In genomic region chr5:116365006-116365496, GRCh38 we compare ENCODE assay signal across 11 cellular contexts.
DNase-seq lines count a peak whose midpoint lies in the region; ATAC-seq and TF ChIP-seq lines count a peak whose summit lies in the region.
"Had no signal": no experiment of that assay in that cellular context is flagged by ENCODE, and none has a peak within 500 bp of the region (broad histone marks: within the 10 kb centered on the region; RNA-seq: fewer than 3 reads in every experiment).

No MANE protein-coding gene starts in this region.

- peak; percentile 50 for ATAC-seq in GM18498 (IDR thresholded peaks at IDR 0.05; ENCODE audit: unreplicated experiment)
- peak; percentile 70 for ATAC-seq in GM19455 (IDR thresholded peaks at IDR 0.05; ENCODE audit: unreplicated experiment)
- ATAC-seq in HG02840 (IDR thresholded peaks at IDR 0.05; ENCODE audit: low FRiP score, unreplicated experiment), result peak; percentile 83
- ATAC-seq in HG03520 (IDR thresholded peaks at IDR 0.05; ENCODE audit: unreplicated experiment), result peak; percentile 90
- ATAC-seq: activated naive CD4-positive, alpha-beta T cell treated with anti-CD3 and anti-CD28 coated beads, Interleukin-2, amount 50 U/mL, for 72 hours had no signal

- no peak overlapping the region for H3K4me3 ChIP-seq in dorsolateral prefrontal cortex

- peak overlapping the region in 1 of 59 donors; percentile 23 for H3K27ac ChIP-seq in dorsolateral prefrontal cortex

- intact Hi-C loops in dorsolateral prefrontal cortex (cut with DNase I), result loop anchor here in 1 of 2 donors (10.0 kb wide), 1 partner anchor 80 kb away; no protein-coding TSS in a partner anchor

- DNase-seq in activated gamma-delta T cell (lab: John Stamatoyannopoulos, UW) (no peak), anterior cingulate cortex (lab: John Stamatoyannopoulos, UW) (no peak), dorsolateral prefrontal cortex (no peak), NCI-H2171 (lab: John Stamatoyannopoulos, UW) (no peak)
- DNase-seq: activated CD4-positive, alpha-beta memory T cell treated with anti-CD3 and anti-CD28 coated beads for 36 hours; DMS53 had no signal

- TF ChIP-seq CTCF in dorsolateral prefrontal cortex (IDR thresholded peaks at IDR 0.05 in 54 of 56, conservative IDR thresholded peaks at IDR 0.05 in 2 of 56; ENCODE audit: low read depth in 1 of 56, partially characterized antibody in 56 of 56), result no peak

- H3K27me3 ChIP-seq in dorsolateral prefrontal cortex, result no peaks in the 10 kb centered on the region
